In the genomic region with DNA sequence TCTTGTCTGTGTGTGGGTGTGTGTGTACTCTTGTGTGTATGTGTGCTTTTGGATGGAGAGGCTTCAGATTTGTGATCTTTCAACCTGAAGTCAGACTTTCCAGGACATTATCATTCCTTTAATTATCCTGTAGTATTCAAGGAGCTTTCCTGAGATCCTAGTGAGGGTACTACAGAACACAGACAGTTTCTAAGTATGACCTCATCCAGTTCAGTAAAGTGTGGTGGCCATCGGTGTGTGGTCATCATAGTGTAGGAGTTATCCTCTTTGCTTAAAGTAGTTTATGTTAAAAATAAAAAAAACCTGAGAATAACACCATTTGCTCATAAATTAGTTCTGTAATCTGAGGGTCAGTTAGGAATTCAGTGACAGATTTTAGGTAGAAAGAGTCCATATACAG, we compare ENCODE assay signal across 31 cellular contexts.
"Had no signal": no experiment of that assay in that cellular context is flagged by ENCODE, and none has a peak within 500 bp of the region (broad histone marks: within the 10 kb centered on the region; RNA-seq: fewer than 3 reads in every experiment).

No MANE protein-coding gene starts in this region.

- H3K36me3 Mint-ChIP-seq: immature natural killer cell, natural killer cell had no signal

- H3K4me1 Mint-ChIP-seq: immature natural killer cell; naive B cell; natural killer cell; nephron progenitor cell; neural progenitor cell; stimulated activated naive B cell treated with anti-CD40 and anti-IgM and Interleukin-4, amounts not matched to agents 10 μg/mL and 1 μg/mL and 100 μg/mL, for 72 hours had no signal

- H3K27me3 Mint-ChIP-seq: naive B cell, progenitor cell of endocrine pancreas had no signal

- H3K4me1 ChIP-seq: left lung, lower lobe of right lung, neural progenitor cell, right atrium auricular region, stomach, testis, thyroid gland, transverse colon, upper lobe of left lung, vagina had no signal

- H2AFZ ChIP-seq: neural progenitor cell had no signal

- H3K4me3 Mint-ChIP-seq: immature natural killer cell; mesothelial cell of epicardium; naive B cell; natural killer cell; nephron progenitor cell; neural progenitor cell; stimulated activated naive B cell treated with anti-CD40 and anti-IgM and Interleukin-4, amounts not matched to agents 10 μg/mL and 1 μg/mL and 100 μg/mL, for 72 hours had no signal

- H3K4me2 ChIP-seq: neural progenitor cell had no signal

- H3K27me3 ChIP-seq: left lung, neural progenitor cell, ovary, right atrium auricular region, stomach, testis, thyroid gland, transverse colon, upper lobe of left lung, vagina had no signal

- FAIRE-seq: islet of Langerhans had no signal

- ATAC-seq: left cardiac atrium; left lung; lower lobe of right lung; natural killer cell; sciatic nerve; stimulated activated naive B cell treated with anti-CD40 and anti-IgM and Interleukin-4, amounts not matched to agents 10 μg/mL and 1 μg/mL and 100 μg/mL, for 72 hours; stimulated activated naive CD8-positive, alpha-beta T cell treated with anti-CD3 and anti-CD28 coated beads, Interleukin-15, Interleukin-2, amounts not matched to agents 100 U/mL and 50 U/mL, for 24 hours had no signal

- H3K4me3 ChIP-seq: left lung, lower lobe of right lung, neural progenitor cell, ovary, right atrium auricular region, skin epidermis, stomach, testis, thyroid gland, transverse colon, upper lobe of left lung, vagina had no signal

- H3K36me3 ChIP-seq: left lung, lower lobe of right lung, neural progenitor cell, ovary, right atrium auricular region, stomach, thyroid gland, transverse colon, upper lobe of left lung, vagina had no signal

- H3K9me3 ChIP-seq: ovary, testis, thyroid gland, vagina had no signal

- H3K27ac Mint-ChIP-seq: immature natural killer cell; mesothelial cell of epicardium; naive B cell; natural killer cell; nephron progenitor cell; neural progenitor cell; progenitor cell of endocrine pancreas; stimulated activated naive B cell treated with anti-CD40 and anti-IgM and Interleukin-4, amounts not matched to agents 10 μg/mL and 1 μg/mL and 100 μg/mL, for 72 hours had no signal

- H3K9ac ChIP-seq: neural progenitor cell had no signal

- DNase-seq: hypothalamus; immature natural killer cell; kidney glomerular epithelial cell; left cardiac atrium; left lung; lower lobe of right lung; mammary epithelial cell; mesenchymal stem cell; naive B cell; natural killer cell; nephron progenitor cell; ovary; stimulated activated CD4-positive, alpha-beta T cell treated with anti-CD3 and anti-CD28 coated beads, Interleukin-12 subunit alpha, Interleukin-12 subunit beta, amount 100 ng/mL, for 4 hours; stimulated activated CD4-positive, alpha-beta T cell treated with anti-CD3 and anti-CD28 coated beads, Interleukin-15, amount 100 ng/mL, for 24 hours; stimulated activated CD4-positive, alpha-beta T cell treated with anti-CD3 and anti-CD28 coated beads, Interleukin-2, amount 100 ng/mL, for 24 hours; stimulated activated CD4-positive, alpha-beta T cell treated with anti-CD3 and anti-CD28 coated beads, Interleukin-4, amount 100 ng/mL, for 1 hour; stimulated activated naive B cell treated with anti-CD40 and anti-IgM and Interleukin-4, amounts not matched to agents 10 μg/mL and 1 μg/mL and 100 μg/mL, for 72 hours; stimulated activated naive CD8-positive, alpha-beta T cell treated with anti-CD3 and anti-CD28 coated beads, Interleukin-15, Interleukin-2, amounts not matched to agents 100 U/mL and 50 U/mL, for 24 hours; stomach; testis; thyroid gland; transverse colon; upper lobe of left lung had no signal

- H3K27ac ChIP-seq: left lung, lower lobe of right lung, neural progenitor cell, ovary, right atrium auricular region, skin epidermis, stomach, testis, thyroid gland, transverse colon, upper lobe of left lung, vagina had no signal
